Comparison of ENCODE assay signal across 26 cellular contexts in genomic region chr13:109647699-109648098, GRCh38.
"Had no signal": no experiment of that assay in that cellular context is flagged by ENCODE, and none has a peak within 500 bp of the region (broad histone marks: within the 10 kb centered on the region; RNA-seq: fewer than 3 reads in every experiment).

No MANE protein-coding gene starts in this region.

- H3K4me3 ChIP-seq: esophagus squamous epithelium, hepatocyte, psoas muscle, right lobe of liver, spleen, stomach, thoracic aorta, transverse colon had no signal

- H2AFZ ChIP-seq: hepatocyte had no signal

- H3K27ac ChIP-seq: epithelial cell of prostate, esophagus squamous epithelium, hepatocyte, neutrophil, psoas muscle, right lobe of liver, stomach, thoracic aorta had no signal

- H3K36me3 Mint-ChIP-seq: naive thymus-derived CD4-positive, alpha-beta T cell; stimulated activated memory B cell treated with anti-CD40 and anti-IgM and Interleukin-4, amounts not matched to agents 10 μg/mL and 1 μg/mL and 100 μg/mL, for 72 hours had no signal

- H3K36me3 ChIP-seq: esophagus squamous epithelium, neutrophil, right lobe of liver, spleen, stomach, thoracic aorta, transverse colon had no signal

- ATAC-seq: effector memory CD8-positive, alpha-beta T cell; left cardiac atrium; left ventricle myocardium superior; naive thymus-derived CD4-positive, alpha-beta T cell; psoas muscle; stimulated activated memory B cell treated with anti-CD40 and anti-IgM and Interleukin-4, amounts not matched to agents 10 μg/mL and 1 μg/mL and 100 μg/mL, for 72 hours had no signal

- H3K4me2 ChIP-seq: hepatocyte had no signal

- H3K9me3 ChIP-seq: esophagus squamous epithelium, neutrophil, psoas muscle, right lobe of liver, stomach, thoracic aorta, transverse colon had no signal

- H3K27me3 ChIP-seq: hepatocyte, neutrophil, right lobe of liver, spleen, stomach, transverse colon had no signal

- DNase-seq: cortex of kidney; effector memory CD8-positive, alpha-beta T cell; esophagus squamous epithelium; foreskin fibroblast; head of caudate nucleus; kidney; left cardiac atrium; left ventricle myocardium superior; mesendoderm; naive thymus-derived CD4-positive, alpha-beta T cell; nephron progenitor cell; psoas muscle; retina; right lobe of liver; spleen; stimulated activated CD4-positive, alpha-beta T cell treated with anti-CD3 and anti-CD28 coated beads, Interleukin-15, amount 100 ng/mL, for 24 hours; stimulated activated CD4-positive, alpha-beta T cell treated with anti-CD3 and anti-CD28 coated beads, Interleukin-1b, Interleukin-23, amount 100 ng/mL, for 48 hours; stimulated activated CD4-positive, alpha-beta T cell treated with anti-CD3 and anti-CD28 coated beads, Interleukin-4, amount 100 ng/mL, for 24 hours; stomach; substantia nigra; transverse colon had no signal

- H3K4me1 Mint-ChIP-seq: stimulated activated memory B cell treated with anti-CD40 and anti-IgM and Interleukin-4, amounts not matched to agents 10 μg/mL and 1 μg/mL and 100 μg/mL, for 72 hours had no signal

- H3K4me3 Mint-ChIP-seq: effector memory CD8-positive, alpha-beta T cell; naive thymus-derived CD4-positive, alpha-beta T cell; nephron progenitor cell; stimulated activated memory B cell treated with anti-CD40 and anti-IgM and Interleukin-4, amounts not matched to agents 10 μg/mL and 1 μg/mL and 100 μg/mL, for 72 hours had no signal

- H3K79me2 ChIP-seq: hepatocyte had no signal

- H3K9me3 Mint-ChIP-seq: nephron progenitor cell; stimulated activated memory B cell treated with anti-CD40 and anti-IgM and Interleukin-4, amounts not matched to agents 10 μg/mL and 1 μg/mL and 100 μg/mL, for 72 hours had no signal

- H3K4me1 ChIP-seq: psoas muscle had no signal

- H3K27ac Mint-ChIP-seq: effector memory CD8-positive, alpha-beta T cell; naive thymus-derived CD4-positive, alpha-beta T cell; nephron progenitor cell; stimulated activated memory B cell treated with anti-CD40 and anti-IgM and Interleukin-4, amounts not matched to agents 10 μg/mL and 1 μg/mL and 100 μg/mL, for 72 hours had no signal
